In the genomic region with DNA sequence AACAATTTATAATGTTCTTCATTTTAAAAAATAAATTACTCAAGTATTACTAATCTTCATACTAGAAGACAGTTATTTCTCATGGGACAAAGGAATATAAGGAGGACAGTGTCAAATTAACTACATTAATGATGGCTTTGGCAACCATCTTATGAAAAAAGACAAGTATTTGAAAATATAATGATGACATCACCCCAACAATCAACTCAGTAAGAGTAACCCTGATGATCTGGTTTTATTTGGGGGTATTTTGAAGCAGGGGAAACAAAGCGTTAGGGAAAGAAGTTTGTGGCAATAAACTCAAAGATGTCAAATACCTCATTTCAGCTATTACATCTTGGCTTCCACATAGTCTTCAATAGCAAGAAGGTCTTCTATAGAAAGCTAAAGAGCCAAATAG, we compare ENCODE assay signal across 8 cellular contexts. TPM values are rescaled to one million over a fixed set of nuclear protein-coding genes. Genes with fewer than 3 reads are reported as not detected.
"Had no signal": no experiment of that assay in that cellular context is flagged by ENCODE, and none has a peak within 500 bp of the region (broad histone marks: within the 10 kb centered on the region; RNA-seq: fewer than 3 reads in every experiment).

No MANE protein-coding gene starts in this region.

- H3K4me2 ChIP-seq: KMS-11 had no signal

- FAIRE-seq: HTR-8/SVneo had no signal

- H3K27ac ChIP-seq: HL-60, KMS-11 had no signal

- H3K9ac ChIP-seq: KMS-11 had no signal

- DNase-seq: IMR-90, KBM-7, KG1 had no signal

RNA-seq across cellular contexts. Expression of a gene that starts 29.0 kb away (rescaled TPM):
- total RNA-seq: HT-29 had no signal
- polyA plus RNA-seq: IgD-negative memory B cell had no signal
